In the genomic region with DNA sequence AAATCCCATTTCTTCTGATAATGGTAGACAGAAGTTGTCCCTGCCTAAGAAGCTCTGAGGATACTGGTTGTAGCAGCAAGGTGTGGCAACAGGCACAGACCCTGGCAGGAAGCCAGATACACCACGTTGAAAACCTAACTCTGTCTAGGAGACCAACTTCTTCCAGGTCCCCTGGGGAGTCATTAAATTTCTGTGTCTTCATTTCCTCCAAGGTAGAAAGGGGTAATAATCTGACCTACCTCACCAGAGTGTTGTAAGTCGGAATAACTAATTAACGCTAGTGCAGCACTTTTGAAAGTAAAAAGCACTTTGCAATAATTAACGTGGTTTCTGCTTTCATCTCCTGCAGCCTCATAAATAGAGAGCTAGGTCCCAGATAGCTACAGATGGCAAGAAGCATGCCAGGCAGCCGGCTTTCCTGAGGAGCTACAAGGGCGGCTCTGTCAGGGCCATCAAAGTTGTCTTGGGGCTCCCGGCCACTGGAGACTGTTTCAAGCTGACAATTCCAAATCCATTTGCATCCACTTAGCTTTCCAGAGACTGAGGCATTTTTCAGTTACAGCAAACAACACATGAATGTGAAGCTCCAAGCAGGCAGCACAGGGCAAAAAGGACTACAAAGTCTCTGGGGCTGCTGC, we compare ENCODE assay signal across 1 cellular context.
TF ChIP-seq lines count a peak whose summit lies in the region.

No MANE protein-coding gene starts in this region.

TF ChIP-seq in GM12878, 131 proteins besides CTCF, POLR2A, EP300 and RAD21 (continued from another document):
- TF ChIP-seq, protein P1, sequence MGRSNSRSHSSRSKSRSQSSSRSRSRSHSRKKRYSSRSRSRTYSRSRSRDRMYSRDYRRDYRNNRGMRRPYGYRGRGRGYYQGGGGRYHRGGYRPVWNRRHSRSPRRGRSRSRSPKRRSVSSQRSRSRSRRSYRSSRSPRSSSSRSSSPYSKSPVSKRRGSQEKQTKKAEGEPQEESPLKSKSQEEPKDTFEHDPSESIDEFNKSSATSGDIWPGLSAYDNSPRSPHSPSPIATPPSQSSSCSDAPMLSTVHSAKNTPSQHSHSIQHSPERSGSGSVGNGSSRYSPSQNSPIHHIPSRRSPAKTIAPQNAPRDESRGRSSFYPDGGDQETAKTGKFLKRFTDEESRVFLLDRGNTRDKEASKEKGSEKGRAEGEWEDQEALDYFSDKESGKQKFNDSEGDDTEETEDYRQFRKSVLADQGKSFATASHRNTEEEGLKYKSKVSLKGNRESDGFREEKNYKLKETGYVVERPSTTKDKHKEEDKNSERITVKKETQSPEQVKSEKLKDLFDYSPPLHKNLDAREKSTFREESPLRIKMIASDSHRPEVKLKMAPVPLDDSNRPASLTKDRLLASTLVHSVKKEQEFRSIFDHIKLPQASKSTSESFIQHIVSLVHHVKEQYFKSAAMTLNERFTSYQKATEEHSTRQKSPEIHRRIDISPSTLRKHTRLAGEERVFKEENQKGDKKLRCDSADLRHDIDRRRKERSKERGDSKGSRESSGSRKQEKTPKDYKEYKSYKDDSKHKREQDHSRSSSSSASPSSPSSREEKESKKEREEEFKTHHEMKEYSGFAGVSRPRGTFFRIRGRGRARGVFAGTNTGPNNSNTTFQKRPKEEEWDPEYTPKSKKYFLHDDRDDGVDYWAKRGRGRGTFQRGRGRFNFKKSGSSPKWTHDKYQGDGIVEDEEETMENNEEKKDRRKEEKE (IDR thresholded peaks at IDR 0.05) = no peak
- TF ChIP-seq STAT3 (IDR thresholded peaks at IDR 0.05; ENCODE audit: low read depth, low read length) = no peak
- TF ChIP-seq NRF1 (conservative IDR thresholded peaks at IDR 0.05; ENCODE audit: low read depth, low read length) = no peak
